ENCODE assay signal across 8 cellular contexts in the genomic region with DNA sequence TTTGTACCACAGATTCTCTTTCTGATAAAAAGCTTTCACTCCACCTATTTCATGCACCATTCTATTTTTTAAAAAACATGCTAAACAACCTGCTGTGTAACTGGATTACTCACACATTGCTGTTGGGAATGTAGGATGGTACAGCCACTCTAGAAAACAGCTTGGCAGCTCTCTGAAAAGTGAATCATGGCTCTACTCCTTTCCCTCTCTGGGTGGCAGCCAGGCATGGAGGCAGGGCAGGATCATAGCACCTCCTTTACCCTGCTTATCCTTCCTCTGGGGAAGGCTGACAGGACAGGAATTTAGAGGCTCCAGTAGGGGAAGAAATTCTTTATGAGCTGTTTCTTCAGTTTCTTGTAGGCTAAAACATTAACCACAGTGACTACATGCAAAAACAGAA. TPM values are rescaled to one million over a fixed set of nuclear protein-coding genes. Genes with fewer than 3 reads are reported as not detected.
DNase-seq lines count a peak whose midpoint lies in the region; ATAC-seq and TF ChIP-seq lines count a peak whose summit lies in the region.

No MANE protein-coding gene starts in this region.

- ATAC-seq in GM23338 = no peak; the same call in 2 of the 3 replicates

- H3K9me3 Mint-ChIP-seq in GM23338 (no peaks in the 10 kb centered on the region), brain (no peaks in the 10 kb centered on the region)
- no peaks in the 10 kb centered on the region for H3K9me3 Mint-ChIP-seq in activated naive CD4-positive, alpha-beta T cell treated with anti-CD3 and anti-CD28 coated beads, Interleukin-2, amount 10 ng/mL, durations not matched to agents 7 days and 5 days

- H3K27me3 ChIP-seq in GM23338 (ENCODE audit: insufficient read depth) = no peaks in the 10 kb centered on the region

- POLR2A ChIA-PET in HEK293T (lab: Yijun Ruan, JAX) = interaction anchor here (0.7 to 1.9 kb wide), 2 partner anchors 34 to 252 kb away, joined by 3 to 6 read pairs; a partner anchor contains a TSS

- H3F3A ChIP-seq in GM23338 (replicated peaks; ENCODE audit: low read depth) = no peaks in the 10 kb centered on the region

- no peak overlapping the region for H3K27ac Mint-ChIP-seq in GM23338
- H3K27ac Mint-ChIP-seq in brain = peak overlapping the region in 3 of 5 experiments; percentile 7 to 80 (median 27)
- H3K27ac Mint-ChIP-seq in activated naive CD4-positive, alpha-beta T cell treated with anti-CD3 and anti-CD28 coated beads, Interleukin-2, amount 10 ng/mL, durations not matched to agents 7 days and 5 days = no peak overlapping the region

- H3K27me3 Mint-ChIP-seq in GM23338 (ENCODE audit: insufficient read depth, low read depth, poor library complexity) (peaks cover 4% of the 10 kb centered on the region), brain (no peaks in the 10 kb centered on the region)
- H3K27me3 Mint-ChIP-seq in activated naive CD4-positive, alpha-beta T cell treated with anti-CD3 and anti-CD28 coated beads, Interleukin-2, amount 10 ng/mL, durations not matched to agents 7 days and 5 days = no peaks in the 10 kb centered on the region

- H3K36me3 Mint-ChIP-seq in GM23338 (ENCODE audit: low read depth) (no peaks in the 10 kb centered on the region; the same call in 2 of the 3 replicates), brain (peaks cover 3% of the 10 kb centered on the region)
- H3K36me3 Mint-ChIP-seq in activated naive CD4-positive, alpha-beta T cell treated with anti-CD3 and anti-CD28 coated beads, Interleukin-2, amount 10 ng/mL, durations not matched to agents 7 days and 5 days = peaks cover 3% of the 10 kb centered on the region

- H3K9me2 ChIP-seq in GM23338 (ENCODE audit: insufficient read depth) = no peaks in the 10 kb centered on the region

- CTCF ChIA-PET in HEK293T (lab: Yijun Ruan, JAX) = interaction anchor here (0.5 to 1.4 kb wide), 5 partner anchors 11 to 484 kb away, joined by 3 to 5 read pairs (median 3); no protein-coding TSS in a partner anchor
- CTCF ChIA-PET in activated naive CD4-positive, alpha-beta T cell treated with anti-CD3 and anti-CD28 coated beads, Interleukin-2, amount 10 ng/mL, durations not matched to agents 7 days and 5 days (lab: Charles Lee) = interaction anchor here (0.9 to 9.0 kb wide), 8 partner anchors 10 to 238 kb away, joined by 3 to 86 read pairs (median 6); no protein-coding TSS in a partner anchor

- no peak overlapping the region for H2AFZ ChIP-seq in GM23338

- no peak for TF ChIP-seq CTCF in GM23338 (conservative IDR thresholded peaks at IDR 0.05; ENCODE audit: low read depth in 2 of 2)
- TF ChIP-seq CTCF in brain (conservative IDR thresholded peaks at IDR 0.05) = no peak

- DNase-seq in A172 (ENCODE audit: low spot score) (peak; percentile 92), GM23338 (ENCODE audit: low spot score) (peak; percentile 16), left kidney (ENCODE audit: low read depth, low spot score) (peak; percentile 53), HEK293T (ENCODE audit: extremely low spot score) (no peak)
- DNase-seq in activated CD8-positive, alpha-beta memory T cell treated with anti-CD3 and anti-CD28 coated beads, Interleukin-2, amount 50 U/mL, for 48 hours = no peak
- DNase-seq in stimulated activated CD8-positive, alpha-beta memory T cell treated with anti-CD3 and anti-CD28 coated beads, Interleukin-4, amount 100 ng/mL, for 48 hours = no peak
- DNase-seq in activated naive CD4-positive, alpha-beta T cell treated with anti-CD3 and anti-CD28 coated beads, Interleukin-2, amount 10 ng/mL, durations not matched to agents 7 days and 5 days = no peak

- H3K79me2 ChIP-seq in GM23338 (replicated peaks; ENCODE audit: insufficient read depth) = no peaks in the 10 kb centered on the region

- no peaks in the 10 kb centered on the region for H3K4me1 ChIP-seq in GM23338 (ENCODE audit: insufficient read depth)

- no peaks in the 10 kb centered on the region for H3K36me3 ChIP-seq in GM23338 (ENCODE audit: insufficient read depth)

- no peak overlapping the region for H3K4me2 ChIP-seq in GM23338

- H4K20me1 ChIP-seq in GM23338 (replicated peaks; ENCODE audit: insufficient read depth) = no peaks in the 10 kb centered on the region

- H3K27ac ChIP-seq in GM23338 (ENCODE audit: low read depth) = no peak overlapping the region

- H3K4me3 Mint-ChIP-seq in GM23338 (no peak overlapping the region), brain (no peak overlapping the region)
- no peak overlapping the region for H3K4me3 Mint-ChIP-seq in activated naive CD4-positive, alpha-beta T cell treated with anti-CD3 and anti-CD28 coated beads, Interleukin-2, amount 10 ng/mL, durations not matched to agents 7 days and 5 days

- no peak overlapping the region for H3K4me3 ChIP-seq in GM23338

- no peaks in the 10 kb centered on the region; the same call in 2 of the 3 replicates for H3K4me1 Mint-ChIP-seq in GM23338
- H3K4me1 Mint-ChIP-seq in brain = peaks cover 6% of the 10 kb centered on the region
- peaks cover 35% of the 10 kb centered on the region for H3K4me1 Mint-ChIP-seq in activated naive CD4-positive, alpha-beta T cell treated with anti-CD3 and anti-CD28 coated beads, Interleukin-2, amount 10 ng/mL, durations not matched to agents 7 days and 5 days

TF ChIP-seq in GM23338, 12 proteins besides CTCF, POLR2A, EP300 and RAD21 (continues in another document):
- no peak for TF ChIP-seq EZH2 (IDR thresholded peaks at IDR 0.05; ENCODE audit: low read depth, unreplicated experiment)

TF ChIP-seq in HEK293T, 16 proteins besides CTCF, POLR2A, EP300 and RAD21:
- TF ChIP-seq ELF4 (IDR thresholded peaks at IDR 0.05) = no peak
- no peak for TF ChIP-seq LEF1 (IDR thresholded peaks at IDR 0.05; ENCODE audit: borderline replicate concordance)
- TF ChIP-seq, protein P1, sequence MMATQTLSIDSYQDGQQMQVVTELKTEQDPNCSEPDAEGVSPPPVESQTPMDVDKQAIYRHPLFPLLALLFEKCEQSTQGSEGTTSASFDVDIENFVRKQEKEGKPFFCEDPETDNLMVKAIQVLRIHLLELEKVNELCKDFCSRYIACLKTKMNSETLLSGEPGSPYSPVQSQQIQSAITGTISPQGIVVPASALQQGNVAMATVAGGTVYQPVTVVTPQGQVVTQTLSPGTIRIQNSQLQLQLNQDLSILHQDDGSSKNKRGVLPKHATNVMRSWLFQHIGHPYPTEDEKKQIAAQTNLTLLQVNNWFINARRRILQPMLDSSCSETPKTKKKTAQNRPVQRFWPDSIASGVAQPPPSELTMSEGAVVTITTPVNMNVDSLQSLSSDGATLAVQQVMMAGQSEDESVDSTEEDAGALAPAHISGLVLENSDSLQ (IDR thresholded peaks at IDR 0.05) = no peak
- TF ChIP-seq FOXM1 (IDR thresholded peaks at IDR 0.05; ENCODE audit: borderline replicate concordance) = no peak
- no peak for TF ChIP-seq ZNF384 (IDR thresholded peaks at IDR 0.05)
- no peak for TF ChIP-seq CTBP1 (IDR thresholded peaks at IDR 0.05; ENCODE audit: borderline replicate concordance)
- no peak for TF ChIP-seq HDGF (IDR thresholded peaks at IDR 0.05; ENCODE audit: borderline replicate concordance)
- TF ChIP-seq FOXK2 (IDR thresholded peaks at IDR 0.05) = no peak
- no peak for TF ChIP-seq L3MBTL2 (conservative IDR thresholded peaks at IDR 0.05)
- no peak for TF ChIP-seq FOXA1 (IDR thresholded peaks at IDR 0.05)

RNA-seq across cellular contexts. Expression of a gene that starts 6.7 kb away (rescaled TPM):
- 0.19 TPM in 1 of 2 replicates, not detected in the other for total RNA-seq in A172 (2014; rRNA removed; shearing (Covaris generic))
- total RNA-seq in GM23338 (2014; rRNA removed; shearing (Covaris generic)) = not detected in 2 replicates
- polyA plus RNA-seq in GM23338 (2016; fragmentation: Nextera tagmentation; extraction: Ambion mirVana) = not detected in 2 replicates
- 0.36 TPM for polyA plus RNA-seq in brain (ENCODE audit: insufficient read depth, low read depth, low replicate concordance)

RNA-seq across cellular contexts. Expression of a gene that starts 34.1 kb away (rescaled TPM):
- 6.7 and 7.3 TPM in 2 replicates for total RNA-seq in A172 (2014; rRNA removed; shearing (Covaris generic))
- 37.4 and 38.8 TPM in 2 replicates for total RNA-seq in GM23338 (2014; rRNA removed; shearing (Covaris generic))
- polyA plus RNA-seq in GM23338 (2016; fragmentation: Nextera tagmentation; extraction: Ambion mirVana) = 22.0 and 26.4 TPM in 2 replicates
- 14.5 TPM for polyA plus RNA-seq in brain (ENCODE audit: insufficient read depth, low read depth, low replicate concordance)

RNA-seq across cellular contexts. Expression of a gene that starts 50.0 kb away (rescaled TPM):
- total RNA-seq in A172 (2014; rRNA removed; shearing (Covaris generic)) = 995 and 1,086 TPM in 2 replicates
- total RNA-seq in GM23338 (2014; rRNA removed; shearing (Covaris generic)) = 1,103 and 1,363 TPM in 2 replicates
- polyA plus RNA-seq in GM23338 (2016; fragmentation: Nextera tagmentation; extraction: Ambion mirVana) = 1,209 and 1,220 TPM in 2 replicates
- 1,772 TPM for polyA plus RNA-seq in brain (ENCODE audit: insufficient read depth, low read depth, low replicate concordance)

RNA-seq across cellular contexts. Expression of a gene that starts 50.5 kb away (rescaled TPM):
- 0.31 and 0.71 TPM in 2 replicates for total RNA-seq in A172 (2014; rRNA removed; shearing (Covaris generic))
- total RNA-seq in GM23338 (2014; rRNA removed; shearing (Covaris generic)) = not detected in 2 replicates
- polyA plus RNA-seq in GM23338 (2016; fragmentation: Nextera tagmentation; extraction: Ambion mirVana) (not detected in 2 replicates), brain (ENCODE audit: insufficient read depth, low read depth, low replicate concordance) (not detected)

Comparison
In these comparisons a context has a peak if more than half of its experiments do, and no peak if none do; other contexts are left out.
1. DNase-seq: peak in A172 (single experiment), GM23338 (single experiment) and left kidney (single experiment); none in HEK293T (single experiment), activated CD8-positive, alpha-beta memory T cell treated with anti-CD3 and anti-CD28 coated beads, Interleukin-2, amount 50 U/mL, for 48 hours (single experiment), stimulated activated CD8-positive, alpha-beta memory T cell treated with anti-CD3 and anti-CD28 coated beads, Interleukin-4, amount 100 ng/mL, for 48 hours (single experiment) and activated naive CD4-positive, alpha-beta T cell treated with anti-CD3 and anti-CD28 coated beads, Interleukin-2, amount 10 ng/mL, durations not matched to agents 7 days and 5 days (single experiment).
2. H3K27ac Mint-ChIP-seq: peak in brain (3 of 5); none in GM23338 (single experiment) and activated naive CD4-positive, alpha-beta T cell treated with anti-CD3 and anti-CD28 coated beads, Interleukin-2, amount 10 ng/mL, durations not matched to agents 7 days and 5 days (single experiment).